Comparison of ENCODE assay signal across 1 cellular context in genomic region chr3:187237741-187238140, GRCh38.
TF ChIP-seq lines count a peak whose summit lies in the region.

No MANE protein-coding gene starts in this region.

TF ChIP-seq in IMR-90, 13 proteins besides CTCF, POLR2A, EP300 and RAD21:
- no peak for TF ChIP-seq ELK1 (IDR thresholded peaks at IDR 0.05; ENCODE audit: borderline replicate concordance, low read depth, low read length)
- no peak for TF ChIP-seq BHLHE40 (IDR thresholded peaks at IDR 0.05; ENCODE audit: low read depth, low read length)
- TF ChIP-seq MAZ (IDR thresholded peaks at IDR 0.05; ENCODE audit: borderline replicate concordance, low read depth, low read length), result no peak
- no peak for TF ChIP-seq FOS (IDR thresholded peaks at IDR 0.05; ENCODE audit: low read depth, low read length)
- no peak for TF ChIP-seq NFE2L2 (IDR thresholded peaks at IDR 0.05; ENCODE audit: low read depth, low read length)
- TF ChIP-seq CEBPB (IDR thresholded peaks at IDR 0.05; ENCODE audit: low read depth, low read length), result no peak
- TF ChIP-seq SMC3 (IDR thresholded peaks at IDR 0.05; ENCODE audit: low read depth, low read length), result no peak
- no peak for TF ChIP-seq MXI1 (IDR thresholded peaks at IDR 0.05; ENCODE audit: borderline replicate concordance, low read depth, low read length)
- TF ChIP-seq RFX5 (IDR thresholded peaks at IDR 0.05; ENCODE audit: low read depth, low read length), result no peak
- no peak for TF ChIP-seq RCOR1 (IDR thresholded peaks at IDR 0.05; ENCODE audit: insufficient replicate concordance, low read length)
- TF ChIP-seq CHD1 (IDR thresholded peaks at IDR 0.05; ENCODE audit: low read depth, low read length), result no peak
- TF ChIP-seq MAFK (IDR thresholded peaks at IDR 0.05; ENCODE audit: low read depth, low read length), result no peak
- no peak for TF ChIP-seq USF2 (IDR thresholded peaks at IDR 0.05; ENCODE audit: low read depth, low read length)
TF ChIP-seq in IMR-90: peak in this region for 0.
